In genomic region chr5:116404001-116404400, GRCh38 we compare ENCODE assay signal across 25 cellular contexts.
DNase-seq lines count a peak whose midpoint lies in the region; ATAC-seq and TF ChIP-seq lines count a peak whose summit lies in the region.
"Had no signal": no experiment of that assay in that cellular context is flagged by ENCODE, and none has a peak within 500 bp of the region (broad histone marks: within the 10 kb centered on the region; RNA-seq: fewer than 3 reads in every experiment).

No MANE protein-coding gene starts in this region.

- no peak for TF ChIP-seq CTCF in cardiac fibroblast (IDR thresholded peaks at IDR 0.05; ENCODE audit: low read depth, low read length)
- no peak for TF ChIP-seq CTCF in heart left ventricle (IDR thresholded peaks at IDR 0.05)
- peak; percentile 21 for TF ChIP-seq CTCF in neural progenitor cell (IDR thresholded peaks at IDR 0.05)

- H3K27ac Mint-ChIP-seq in neural progenitor cell, result no peak overlapping the region
- H3K27ac Mint-ChIP-seq: activated CD4-positive, alpha-beta memory T cell treated with anti-CD3 and anti-CD28 coated beads for 36 hours; activated naive CD4-positive, alpha-beta T cell treated with anti-CD3 and anti-CD28 coated beads, Interleukin-2, amount 50 U/mL, for 24 hours; activated T-helper 2 cell treated with anti-CD3 and anti-CD28 coated beads, Interferon-gamma antibody, Interleukin-2, Interleukin-4, amounts not matched to agents 10 μg/mL and 5 μg/mL and 100 μg/mL, durations not matched to agents 14 hours and 24 hours and 36 hours; dendritic cell treated with granulocyte-macrophage colony-stimulating factor and Interleukin-4, amounts not matched to agents 40 ng/mL and 50 ng/mL, for 4 days; progenitor cell of endocrine pancreas; T-cell had no signal

- no peak overlapping the region for H2AFZ ChIP-seq in neural progenitor cell (replicated peaks)

- intact Hi-C loops in heart left ventricle (cut with DNase I), result loop anchor here in 1 of 10 donors (5.0 kb wide), 1 partner anchor 168 kb away; the partner anchor contains the start of gene SEMA6A

- H3K9me3 ChIP-seq in heart left ventricle (no peaks in the 10 kb centered on the region), neural progenitor cell (ENCODE audit: low read depth) (no peaks in the 10 kb centered on the region)
- H3K9me3 ChIP-seq: BE2C, stomach, transverse colon had no signal

- no peak overlapping the region for H3K4me3 Mint-ChIP-seq in neural progenitor cell
- H3K4me3 Mint-ChIP-seq: activated CD4-positive, alpha-beta memory T cell treated with anti-CD3 and anti-CD28 coated beads for 36 hours; activated naive CD4-positive, alpha-beta T cell treated with anti-CD3 and anti-CD28 coated beads, Interleukin-2, amount 50 U/mL, for 24 hours; dendritic cell treated with granulocyte-macrophage colony-stimulating factor and Interleukin-4, amounts not matched to agents 40 ng/mL and 50 ng/mL, for 4 days; T-cell had no signal

- no peaks in the 10 kb centered on the region for H3F3A ChIP-seq in neural progenitor cell (ENCODE audit: low read depth)

- H3K27me3 Mint-ChIP-seq in neural progenitor cell (ENCODE audit: insufficient read depth, low read depth), result no peaks in the 10 kb centered on the region
- H3K27me3 Mint-ChIP-seq: activated CD4-positive, alpha-beta memory T cell treated with anti-CD3 and anti-CD28 coated beads for 36 hours; activated naive CD4-positive, alpha-beta T cell treated with anti-CD3 and anti-CD28 coated beads, Interleukin-2, amount 50 U/mL, for 24 hours; dendritic cell treated with granulocyte-macrophage colony-stimulating factor and Interleukin-4, amounts not matched to agents 40 ng/mL and 50 ng/mL, for 4 days; progenitor cell of endocrine pancreas; T-cell had no signal

- H3K36me3 Mint-ChIP-seq in neural progenitor cell, result no peaks in the 10 kb centered on the region

- no peak overlapping the region for H3K4me2 ChIP-seq in neural progenitor cell

- H3K4me1 ChIP-seq in heart left ventricle (peaks cover 0 to 25% (median 10%) of the 10 kb centered on the region in 12 donors), neural progenitor cell (no peaks in the 10 kb centered on the region)
- H3K4me1 ChIP-seq: BE2C, stomach, transverse colon had no signal

- H3K9ac ChIP-seq in neural progenitor cell, result no peak overlapping the region

- H3K27ac ChIP-seq in heart left ventricle, result no peak overlapping the region
- H3K27ac ChIP-seq in neural progenitor cell, result no peak overlapping the region
- H3K27ac ChIP-seq: stomach, transverse colon had no signal

- no peak for TF ChIP-seq POLR2A in heart left ventricle (IDR thresholded peaks at IDR 0.05)

- ATAC-seq in heart left ventricle, result peak in 3 of 4 donors; percentile 59 to 90 (median 67)
- ATAC-seq in GM21367 (IDR thresholded peaks at IDR 0.05; ENCODE audit: unreplicated experiment), result no peak
- ATAC-seq in stimulated activated naive CD8-positive, alpha-beta T cell treated with anti-CD3 and anti-CD28 coated beads, Interleukin-15, Interleukin-2, amounts not matched to agents 100 U/mL and 50 U/mL, for 24 hours, result no peak
- ATAC-seq in GM21381 (IDR thresholded peaks at IDR 0.05; ENCODE audit: unreplicated experiment), result no peak
- ATAC-seq: activated CD4-positive, CD25-positive, alpha-beta regulatory T cell treated with anti-CD3 and anti-CD28 coated beads, Interleukin-2, amount 50 U/mL, for 24 hours; T-cell had no signal

- H4K20me1 ChIP-seq in neural progenitor cell (ENCODE audit: low read depth), result no peaks in the 10 kb centered on the region

- peak; percentile 39 for DNase-seq in DMS 273 treated with DMSO at 0.1 percent for 48 hours (lab: John Stamatoyannopoulos, UW)
- DNase-seq in cardiac fibroblast (ENCODE audit: low read depth in 2 of 2), result peak; percentile 3 to 7
- DNase-seq in heart left ventricle, result no peak
- no peak for DNase-seq in neural progenitor cell (ENCODE audit: low spot score)
- no peak for DNase-seq in stimulated activated naive CD8-positive, alpha-beta T cell treated with anti-CD3 and anti-CD28 coated beads, Interleukin-15, Interleukin-2, amounts not matched to agents 100 U/mL and 50 U/mL, for 24 hours
- no peak for DNase-seq in T1000 (lab: John Stamatoyannopoulos, UW)
- DNase-seq: activated CD4-positive, alpha-beta memory T cell treated with anti-CD3 and anti-CD28 coated beads for 36 hours; activated CD8-positive, alpha-beta memory T cell treated with anti-CD3 and anti-CD28 coated beads, Interleukin-2, amount 50 U/mL, for 4 hours; BE2C; DMS53; kidney; mammary epithelial cell; NCI-H1694 treated with DMSO at 0.1 percent for 48 hours; NCI-H524 treated with DMSO at 0.1 percent for 48 hours; SIG-M5; stomach; T-cell; transverse colon had no signal

- WGBS in heart left ventricle, 4 donors, result 45 to 64% (median 54%) methylated on average over 2 of the region's 2 CpGs

- no peaks in the 10 kb centered on the region for H3K9me3 Mint-ChIP-seq in neural progenitor cell
- H3K9me3 Mint-ChIP-seq: activated CD4-positive, alpha-beta memory T cell treated with anti-CD3 and anti-CD28 coated beads for 36 hours; activated naive CD4-positive, alpha-beta T cell treated with anti-CD3 and anti-CD28 coated beads, Interleukin-2, amount 50 U/mL, for 24 hours; activated T-helper 2 cell treated with anti-CD3 and anti-CD28 coated beads, Interferon-gamma antibody, Interleukin-2, Interleukin-4, amounts not matched to agents 10 μg/mL and 5 μg/mL and 100 μg/mL, durations not matched to agents 14 hours and 24 hours and 36 hours; dendritic cell treated with granulocyte-macrophage colony-stimulating factor and Interleukin-4, amounts not matched to agents 40 ng/mL and 50 ng/mL, for 4 days; T-cell had no signal

- H3K4me3 ChIP-seq in cardiac fibroblast (replicated peaks in 1 of 2; ENCODE audit: low read depth in 2 of 2, low read length in 2 of 2) (no peak overlapping the region), heart left ventricle (no peak overlapping the region), neural progenitor cell (no peak overlapping the region)
- H3K4me3 ChIP-seq: stomach, transverse colon had no signal

- H3K4me1 Mint-ChIP-seq in neural progenitor cell, result peaks cover 5% of the 10 kb centered on the region
- H3K4me1 Mint-ChIP-seq: activated naive CD4-positive, alpha-beta T cell treated with anti-CD3 and anti-CD28 coated beads, Interleukin-2, amount 50 U/mL, for 24 hours; T-cell had no signal

- H3K79me2 ChIP-seq in neural progenitor cell (ENCODE audit: low read depth), result no peaks in the 10 kb centered on the region

- H3K27me3 ChIP-seq in heart left ventricle, result no peaks in the 10 kb centered on the region
- H3K27me3 ChIP-seq in neural progenitor cell, result no peaks in the 10 kb centered on the region
- H3K27me3 ChIP-seq: BE2C, stomach, transverse colon had no signal

- H3K36me3 ChIP-seq in heart left ventricle, result peaks cover 0 to 4% (median 0%) of the 10 kb centered on the region in 9 donors
- no peaks in the 10 kb centered on the region for H3K36me3 ChIP-seq in neural progenitor cell
- H3K36me3 ChIP-seq: BE2C had no signal

Comparison
In these comparisons a context has a peak if more than half of its experiments do, and no peak if none do; other contexts are left out.
1. DNase-seq: peak in DMS 273 treated with DMSO at 0.1 percent for 48 hours (single experiment) and cardiac fibroblast (2 of 2); none in heart left ventricle (0 of 5), neural progenitor cell (single experiment), stimulated activated naive CD8-positive, alpha-beta T cell treated with anti-CD3 and anti-CD28 coated beads, Interleukin-15, Interleukin-2, amounts not matched to agents 100 U/mL and 50 U/mL, for 24 hours (single experiment) and T1000 (single experiment).
2. ATAC-seq: peak in heart left ventricle (3 of 4); none in GM21367 (single experiment), stimulated activated naive CD8-positive, alpha-beta T cell treated with anti-CD3 and anti-CD28 coated beads, Interleukin-15, Interleukin-2, amounts not matched to agents 100 U/mL and 50 U/mL, for 24 hours (single experiment) and GM21381 (single experiment).